13 cellular contexts compared by ENCODE assay signal in the genomic region with DNA sequence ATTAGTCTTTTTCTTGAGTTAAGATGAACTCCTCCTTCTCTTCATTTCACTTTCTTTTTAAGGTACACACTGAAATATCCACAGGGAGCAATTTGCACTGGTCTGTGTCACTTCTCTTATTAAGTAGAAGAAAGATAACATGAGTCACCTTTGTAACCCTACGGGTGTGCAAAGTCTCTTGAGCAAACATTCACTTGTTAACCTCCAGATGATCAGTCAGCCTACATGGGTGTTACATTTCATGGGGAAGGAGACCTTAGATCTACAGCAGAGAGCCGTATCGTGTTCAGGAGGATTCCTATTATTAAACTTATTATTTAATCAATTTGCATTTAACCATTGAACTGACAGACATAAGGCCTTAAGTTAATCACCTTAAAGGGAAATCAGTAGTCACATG. TPM values are rescaled to one million over a fixed set of nuclear protein-coding genes. Genes with fewer than 3 reads are reported as not detected.
DNase-seq lines count a peak whose midpoint lies in the region; ATAC-seq and TF ChIP-seq lines count a peak whose summit lies in the region.
"Had no signal": no experiment of that assay in that cellular context is flagged by ENCODE, and none has a peak within 500 bp of the region (broad histone marks: within the 10 kb centered on the region; RNA-seq: fewer than 3 reads in every experiment).

No MANE protein-coding gene starts in this region.

- H3K79me2 ChIP-seq in hepatocyte (peaks cover 85% of the 10 kb centered on the region), smooth muscle cell (ENCODE audit: low read depth) (peaks cover 31% of the 10 kb centered on the region)

- H3K27ac ChIP-seq in Panc1 (ENCODE audit: low read length) (peak overlapping the region; percentile 46), hepatocyte (peak overlapping the region; percentile 65), smooth muscle cell (ENCODE audit: low read depth) (no peak overlapping the region)
- H3K27ac ChIP-seq: ovary had no signal

- peak overlapping the region; percentile 36 for H3K27ac Mint-ChIP-seq in activated CD4-positive, alpha-beta T cell treated with anti-CD3 and anti-CD28 coated beads, Interleukin-2, amount 10 ng/mL, durations not matched to agents 24 days and 14 days
- H3K27ac Mint-ChIP-seq in activated CD4-positive, alpha-beta T cell treated with anti-CD3 and anti-CD28 coated beads, Interleukin-2, amount 10 ng/mL, durations not matched to agents 7 days and 5 days = no peak overlapping the region
- peak overlapping the region in 1 of 2 donors; percentile 23 for H3K27ac Mint-ChIP-seq in T-cell

- no peak for ATAC-seq in Panc1
- ATAC-seq in T-cell (replicated peaks in 1 of 4) = no peak
- ATAC-seq in HG02623 (IDR thresholded peaks at IDR 0.05; ENCODE audit: unreplicated experiment) = no peak

- peaks cover 3% of the 10 kb centered on the region for H4K20me1 ChIP-seq in hepatocyte (ENCODE audit: insufficient read depth, poor library complexity, severe bottlenecking)
- peaks cover 30% of the 10 kb centered on the region for H4K20me1 ChIP-seq in smooth muscle cell (ENCODE audit: low read depth)

- H3K9ac ChIP-seq in smooth muscle cell (ENCODE audit: low read depth) = no peak overlapping the region

- in situ Hi-C loops in Panc1 (cut with HindIII; ENCODE audit: low pct_unique_long_range_greater_than_20kb, low sequenced_read_pairs) = no loop called here

- WGBS in hepatocyte (ENCODE audit: low lambda C conversion rate, missing lambda C conversion rate) = 69% methylated on average over 3 of the region's 3 CpGs
- 87% methylated on average over 3 of the region's 3 CpGs for WGBS in smooth muscle cell (ENCODE audit: low lambda C conversion rate)

- no peaks in the 10 kb centered on the region; the same call in 1 of the 2 replicates for H3K9me3 ChIP-seq in Panc1 (ENCODE audit: control insufficient read depth, insufficient read depth, low read depth, low read length)
- H3K9me3 ChIP-seq in hepatocyte (ENCODE audit: low read depth) = no peaks in the 10 kb centered on the region
- no peaks in the 10 kb centered on the region for H3K9me3 ChIP-seq in smooth muscle cell (replicated peaks; ENCODE audit: low read depth)
- no peaks in the 10 kb centered on the region for H3K9me3 ChIP-seq in MG63
- H3K9me3 ChIP-seq: ovary had no signal

- POLR2A ChIA-PET in activated CD4-positive, alpha-beta T cell treated with anti-CD3 and anti-CD28 coated beads, Interleukin-2, amount 10 ng/mL, durations not matched to agents 7 days and 5 days (lab: Charles Lee) = no interaction called here
- POLR2A ChIA-PET in Panc1 (lab: Charles Lee) = no interaction called here
- POLR2A ChIA-PET in T-cell (lab: Charles Lee) = no interaction called here

- H2AFZ ChIP-seq in hepatocyte (no peak overlapping the region), smooth muscle cell (ENCODE audit: low read depth) (no peak overlapping the region)

- DNase-seq in activated CD4-positive, alpha-beta T cell treated with anti-CD3 and anti-CD28 coated beads, Interleukin-2, amount 10 ng/mL, durations not matched to agents 24 days and 14 days = no peak
- DNase-seq in activated CD4-positive, alpha-beta T cell treated with anti-CD3 and anti-CD28 coated beads, Interleukin-2, amount 10 ng/mL, durations not matched to agents 7 days and 5 days = no peak
- DNase-seq in Panc1 (ENCODE audit: low read depth, low spot score) = no peak
- DNase-seq in hepatocyte (ENCODE audit: low spot score) = peak; percentile 40
- DNase-seq in smooth muscle cell (lab: John Stamatoyannopoulos, UW; ENCODE audit: unreplicated experiment) = no peak
- DNase-seq in T-cell = no peak
- no peak for DNase-seq in MG63
- DNase-seq: cerebellar nuclear complex; NCI-H146; ovary; stimulated activated CD4-positive, alpha-beta T cell treated with anti-CD3 and anti-CD28 coated beads, Interleukin-4, amount 100 ng/mL, for 24 hours; T1000 had no signal

- H3K4me2 ChIP-seq in hepatocyte = peak overlapping the region; percentile 58
- no peak overlapping the region for H3K4me2 ChIP-seq in smooth muscle cell

- no peak overlapping the region for H3K4me3 ChIP-seq in Panc1 (ENCODE audit: low read depth in 2 of 2, low read length in 2 of 2)
- no peak overlapping the region for H3K4me3 ChIP-seq in hepatocyte
- H3K4me3 ChIP-seq in smooth muscle cell = peak overlapping the region; percentile 12
- no peak overlapping the region for H3K4me3 ChIP-seq in MG63
- H3K4me3 ChIP-seq: ovary had no signal

- CTCF ChIA-PET in activated CD4-positive, alpha-beta T cell treated with anti-CD3 and anti-CD28 coated beads, Interleukin-2, amount 10 ng/mL, durations not matched to agents 7 days and 5 days (lab: Charles Lee) = no interaction called here
- CTCF ChIA-PET in Panc1 (lab: Charles Lee) (interaction anchor here (0.7 kb wide), 1 partner anchor 13 kb away, joined by 3 read pairs; no protein-coding TSS in a partner anchor), T-cell (lab: Charles Lee) (interaction anchor here in 1 of 2 donors (0.8 kb wide), 1 partner anchor 219 kb away, joined by 3 read pairs; no protein-coding TSS in a partner anchor)

- H3K9me2 ChIP-seq in hepatocyte (replicated peaks; ENCODE audit: insufficient read depth) = no peaks in the 10 kb centered on the region

- H3K4me1 Mint-ChIP-seq in activated CD4-positive, alpha-beta T cell treated with anti-CD3 and anti-CD28 coated beads, Interleukin-2, amount 10 ng/mL, durations not matched to agents 24 days and 14 days = peaks cover 46% of the 10 kb centered on the region
- peaks cover 60% of the 10 kb centered on the region for H3K4me1 Mint-ChIP-seq in activated CD4-positive, alpha-beta T cell treated with anti-CD3 and anti-CD28 coated beads, Interleukin-2, amount 10 ng/mL, durations not matched to agents 7 days and 5 days
- H3K4me1 Mint-ChIP-seq in T-cell = peaks cover 77 to 89% (median 87%) of the 10 kb centered on the region in 3 donors

- no peaks in the 10 kb centered on the region for H3F3A ChIP-seq in smooth muscle cell (ENCODE audit: low read depth)

- H3K36me3 ChIP-seq in Panc1 (ENCODE audit: control insufficient read depth, insufficient read depth, low read length) (peaks cover 44% of the 10 kb centered on the region), hepatocyte (replicated peaks; ENCODE audit: insufficient read depth, low read depth) (no peaks in the 10 kb centered on the region), smooth muscle cell (ENCODE audit: low read depth) (peaks cover 3% of the 10 kb centered on the region), MG63 (peaks cover 63% of the 10 kb centered on the region)
- H3K36me3 ChIP-seq: ovary had no signal

- H3K4me1 ChIP-seq in Panc1 (ENCODE audit: control insufficient read depth, insufficient read depth, low read length) (peaks cover 46% of the 10 kb centered on the region), hepatocyte (ENCODE audit: insufficient read depth) (peaks cover 22% of the 10 kb centered on the region), smooth muscle cell (ENCODE audit: low read depth) (peaks cover 8% of the 10 kb centered on the region)

- H3K9me3 Mint-ChIP-seq in activated CD4-positive, alpha-beta T cell treated with anti-CD3 and anti-CD28 coated beads, Interleukin-2, amount 10 ng/mL, durations not matched to agents 24 days and 14 days = peaks cover 5% of the 10 kb centered on the region
- no peaks in the 10 kb centered on the region for H3K9me3 Mint-ChIP-seq in activated CD4-positive, alpha-beta T cell treated with anti-CD3 and anti-CD28 coated beads, Interleukin-2, amount 10 ng/mL, durations not matched to agents 7 days and 5 days
- H3K9me3 Mint-ChIP-seq in T-cell = no peaks in the 10 kb centered on the region

- H3K27me3 ChIP-seq in Panc1 (ENCODE audit: control insufficient read depth, insufficient read depth, low read length) = no peaks in the 10 kb centered on the region
- H3K27me3 ChIP-seq in hepatocyte = no peaks in the 10 kb centered on the region
- H3K27me3 ChIP-seq in smooth muscle cell (ENCODE audit: low read depth) = no peaks in the 10 kb centered on the region
- no peaks in the 10 kb centered on the region for H3K27me3 ChIP-seq in MG63
- H3K27me3 ChIP-seq: ovary had no signal

- H3K27me3 Mint-ChIP-seq in activated CD4-positive, alpha-beta T cell treated with anti-CD3 and anti-CD28 coated beads, Interleukin-2, amount 10 ng/mL, durations not matched to agents 24 days and 14 days = no peaks in the 10 kb centered on the region
- no peaks in the 10 kb centered on the region for H3K27me3 Mint-ChIP-seq in activated CD4-positive, alpha-beta T cell treated with anti-CD3 and anti-CD28 coated beads, Interleukin-2, amount 10 ng/mL, durations not matched to agents 7 days and 5 days
- no peaks in the 10 kb centered on the region for H3K27me3 Mint-ChIP-seq in T-cell

- no TSS peak for BruUV-seq in Panc1 (replicated peaks; lab: Mats Ljungman, UMichigan)

- H3K4me3 Mint-ChIP-seq in activated CD4-positive, alpha-beta T cell treated with anti-CD3 and anti-CD28 coated beads, Interleukin-2, amount 10 ng/mL, durations not matched to agents 24 days and 14 days = no peak overlapping the region
- H3K4me3 Mint-ChIP-seq in activated CD4-positive, alpha-beta T cell treated with anti-CD3 and anti-CD28 coated beads, Interleukin-2, amount 10 ng/mL, durations not matched to agents 7 days and 5 days = no peak overlapping the region
- H3K4me3 Mint-ChIP-seq in T-cell = peak overlapping the region in 1 of 3 donors; percentile 3

- H3K36me3 Mint-ChIP-seq in activated CD4-positive, alpha-beta T cell treated with anti-CD3 and anti-CD28 coated beads, Interleukin-2, amount 10 ng/mL, durations not matched to agents 24 days and 14 days (ENCODE audit: low read depth) = peaks cover 69% of the 10 kb centered on the region
- H3K36me3 Mint-ChIP-seq in activated CD4-positive, alpha-beta T cell treated with anti-CD3 and anti-CD28 coated beads, Interleukin-2, amount 10 ng/mL, durations not matched to agents 7 days and 5 days (ENCODE audit: low read depth) = peaks cover 77% of the 10 kb centered on the region
- peaks cover 56% of the 10 kb centered on the region for H3K36me3 Mint-ChIP-seq in T-cell

- intact Hi-C loops in activated CD4-positive, alpha-beta T cell treated with anti-CD3 and anti-CD28 coated beads, Interleukin-2, amount 10 ng/mL, durations not matched to agents 24 days and 14 days (cut with micrococcal nuclease) = no loop called here
- intact Hi-C loops in Panc1 (cut with micrococcal nuclease; ENCODE audit: unreplicated experiment) = no loop called here

- TF ChIP-seq CTCF in Panc1 (IDR thresholded peaks at IDR 0.05) (no peak), hepatocyte (IDR thresholded peaks at IDR 0.05; ENCODE audit: poor library complexity) (no peak), smooth muscle cell (IDR thresholded peaks at IDR 0.05; ENCODE audit: borderline replicate concordance, insufficient read depth, poor library complexity, severe bottlenecking) (no peak)

RNA-seq across cellular contexts. Expression of gene ZNF507, which starts 5.1 kb away (rescaled TPM):
- 33.1 and 34.7 TPM in 2 replicates for total RNA-seq in activated CD4-positive, alpha-beta T cell treated with anti-CD3 and anti-CD28 coated beads, Interleukin-2, amount 10 ng/mL, durations not matched to agents 24 days and 14 days
- 10 to 100 TPM; 30.4 to 33.3 TPM for total RNA-seq in activated CD4-positive, alpha-beta T cell treated with anti-CD3 and anti-CD28 coated beads, Interleukin-2, amount 10 ng/mL, durations not matched to agents 7 days and 5 days
- total RNA-seq in Panc1 (2021; ENCODE audit: unreplicated experiment) (28.3 TPM), hepatocyte (11.8 and 14.8 TPM in 2 replicates), smooth muscle cell (8.0 and 10.4 TPM in 2 replicates), T-cell (10 to 100 TPM; 32.6 to 38.2 (median 35.9) TPM)
- polyA plus RNA-seq in Panc1 (2012; ENCODE audit: insufficient read length) = 9.3 TPM
- polyA plus RNA-seq in hepatocyte (3.8 and 4.7 TPM in 2 replicates), smooth muscle cell (2.8 and 4.4 TPM in 2 replicates)
- total RNA-seq in MG63 (2014; rRNA removed; shearing (Covaris generic); ENCODE audit: low replicate concordance) = 4.2 and 10.1 TPM in 2 replicates

RNA-seq across cellular contexts. Expression of gene DPY19L3, which starts 55.1 kb away (rescaled TPM):
- total RNA-seq in activated CD4-positive, alpha-beta T cell treated with anti-CD3 and anti-CD28 coated beads, Interleukin-2, amount 10 ng/mL, durations not matched to agents 24 days and 14 days = 19.1 and 19.5 TPM in 2 replicates
- total RNA-seq in activated CD4-positive, alpha-beta T cell treated with anti-CD3 and anti-CD28 coated beads, Interleukin-2, amount 10 ng/mL, durations not matched to agents 7 days and 5 days = 10 to 100 TPM; 11.2 to 13.1 TPM
- 27.8 TPM for total RNA-seq in Panc1 (2021; ENCODE audit: unreplicated experiment)
- polyA plus RNA-seq in Panc1 (2012; ENCODE audit: insufficient read length) = 15.3 TPM
- 40.6 and 51.4 TPM in 2 replicates for total RNA-seq in hepatocyte
- 9.0 and 12.9 TPM in 2 replicates for polyA plus RNA-seq in hepatocyte
- 26.4 and 50.0 TPM in 2 replicates for total RNA-seq in smooth muscle cell
- polyA plus RNA-seq in smooth muscle cell = 5.8 and 7.2 TPM in 2 replicates
- 10 to 100 TPM; 11.1 to 17.4 (median 15.5) TPM for total RNA-seq in T-cell
- 2.6 and 10.4 TPM in 2 replicates for total RNA-seq in MG63 (2014; rRNA removed; shearing (Covaris generic); ENCODE audit: low replicate concordance)
